9 cellular contexts compared by ENCODE assay signal in genomic region chr3:150599611-150600297, GRCh38. TPM values are rescaled to one million over a fixed set of nuclear protein-coding genes. Genes with fewer than 3 reads are reported as not detected.
DNase-seq lines count a peak whose midpoint lies in the region; TF ChIP-seq lines count a peak whose summit lies in the region.
"Had no signal": no experiment of that assay in that cellular context is flagged by ENCODE, and none has a peak within 500 bp of the region (broad histone marks: within the 10 kb centered on the region; RNA-seq: fewer than 3 reads in every experiment).

No MANE protein-coding gene starts in this region.

- H3K9me3 Mint-ChIP-seq in CD8-positive, alpha-beta memory T cell = no peaks in the 10 kb centered on the region
- peaks cover 8% of the 10 kb centered on the region for H3K9me3 Mint-ChIP-seq in glutamatergic neuron (ENCODE audit: unreplicated experiment)
- H3K9me3 Mint-ChIP-seq: activated naive CD4-positive, alpha-beta T cell treated with anti-CD3 and anti-CD28 coated beads for 36 hours had no signal

- CTCF ChIA-PET in CD8-positive, alpha-beta memory T cell (lab: Charles Lee) = no interaction called here

- no peaks in the 10 kb centered on the region for H3K36me3 ChIP-seq in CD8-positive, alpha-beta memory T cell (ENCODE audit: insufficient read depth, low read length)
- H3K36me3 ChIP-seq in HAP-1 (replicated peaks) (no peaks in the 10 kb centered on the region), suprapubic skin (no peaks in the 10 kb centered on the region)

- H3K27ac ChIP-seq in CD8-positive, alpha-beta memory T cell (ENCODE audit: low read depth, low read length) = peak overlapping the region; percentile 46
- no peak overlapping the region for H3K27ac ChIP-seq in suprapubic skin
- H3K27ac ChIP-seq in substantia nigra (ENCODE audit: low read depth, low read length, poor library complexity, severe bottlenecking) = no peak overlapping the region

- H3K4me3 Mint-ChIP-seq in CD8-positive, alpha-beta memory T cell = peak overlapping the region in 1 of 7 donors; percentile 35
- no peak overlapping the region for H3K4me3 Mint-ChIP-seq in glutamatergic neuron (ENCODE audit: unreplicated experiment)
- H3K4me3 Mint-ChIP-seq: activated naive CD4-positive, alpha-beta T cell treated with anti-CD3 and anti-CD28 coated beads for 36 hours had no signal

- H3K27me3 Mint-ChIP-seq in CD8-positive, alpha-beta memory T cell = peaks cover 0 to 7% of the 10 kb centered on the region in 2 donors
- H3K27me3 Mint-ChIP-seq in glutamatergic neuron (ENCODE audit: unreplicated experiment) = peaks cover 4% of the 10 kb centered on the region

- H3K4me3 ChIP-seq in CD8-positive, alpha-beta memory T cell (ENCODE audit: low read length) = no peak overlapping the region
- H3K4me3 ChIP-seq in HAP-1 = no peak overlapping the region
- H3K4me3 ChIP-seq in suprapubic skin = no peak overlapping the region

- H3K36me3 Mint-ChIP-seq in CD8-positive, alpha-beta memory T cell = peaks cover 3 to 16% (median 11%) of the 10 kb centered on the region in 3 donors
- H3K36me3 Mint-ChIP-seq in glutamatergic neuron (ENCODE audit: unreplicated experiment) = no peaks in the 10 kb centered on the region

- H3K9me3 ChIP-seq in CD8-positive, alpha-beta memory T cell (ENCODE audit: low read length) = no peaks in the 10 kb centered on the region
- H3K9me3 ChIP-seq in HAP-1 (no peaks in the 10 kb centered on the region), suprapubic skin (no peaks in the 10 kb centered on the region)

- no peaks in the 10 kb centered on the region for H3K27me3 ChIP-seq in CD8-positive, alpha-beta memory T cell (ENCODE audit: insufficient read depth, low read length, poor library complexity, severe bottlenecking)
- no peaks in the 10 kb centered on the region for H3K27me3 ChIP-seq in HAP-1 (ENCODE audit: low read depth)
- H3K27me3 ChIP-seq in suprapubic skin = no peaks in the 10 kb centered on the region

- TF ChIP-seq CTCF in glutamatergic neuron (IDR thresholded peaks at IDR 0.05; ENCODE audit: partially characterized antibody, unreplicated experiment) (no peak), suprapubic skin (IDR thresholded peaks at IDR 0.05) (no peak)

- peaks cover 25 to 45% (median 43%) of the 10 kb centered on the region in 3 donors for H3K4me1 Mint-ChIP-seq in CD8-positive, alpha-beta memory T cell
- H3K4me1 Mint-ChIP-seq in glutamatergic neuron (ENCODE audit: low read depth, unreplicated experiment) = peaks cover 20% of the 10 kb centered on the region

- no peak for TF ChIP-seq EP300 in suprapubic skin (IDR thresholded peaks at IDR 0.05)

- DNase-seq in CD8-positive, alpha-beta memory T cell = no peak
- DNase-seq in HAP-1 (ENCODE audit: low spot score in 2 of 2) = peak; percentile 64 to 92
- DNase-seq in RPMI8226 = peak; percentile 76
- DNase-seq in hepatic stellate cell (ENCODE audit: low spot score) = peak; percentile 29
- no peak for DNase-seq in glutamatergic neuron
- DNase-seq in suprapubic skin (ENCODE audit: low spot score in 2 of 2) = no peak
- DNase-seq in midbrain (lab: John Stamatoyannopoulos, UW) = no peak
- DNase-seq in substantia nigra (lab: John Stamatoyannopoulos, UW) = no peak
- DNase-seq: activated naive CD4-positive, alpha-beta T cell treated with anti-CD3 and anti-CD28 coated beads for 36 hours had no signal

- WGBS in suprapubic skin = 71% methylated on average over 4 of the region's 4 CpGs

- no peak for TF ChIP-seq POLR2A in suprapubic skin (IDR thresholded peaks at IDR 0.05)

- POLR2A ChIA-PET in CD8-positive, alpha-beta memory T cell (lab: Charles Lee) = no interaction called here

- H3K27ac Mint-ChIP-seq in CD8-positive, alpha-beta memory T cell = peak overlapping the region in 2 of 8 donors; percentile 2 to 12
- H3K27ac Mint-ChIP-seq in glutamatergic neuron (ENCODE audit: unreplicated experiment) = no peak overlapping the region
- H3K27ac Mint-ChIP-seq: activated naive CD4-positive, alpha-beta T cell treated with anti-CD3 and anti-CD28 coated beads for 36 hours had no signal

- in situ Hi-C loops in HAP-1 (cut with MboI; ENCODE audit: low sequenced_read_pairs) = loop anchor here (5.0 to 10.0 kb wide), 2 partner anchors 52 to 165 kb away; partner anchors contain the start of genes EIF2A, SERP1 and SIAH2

- H3K4me1 ChIP-seq in CD8-positive, alpha-beta memory T cell (ENCODE audit: insufficient read depth, low read length) = peaks cover 16% of the 10 kb centered on the region
- H3K4me1 ChIP-seq in HAP-1 (peaks cover 28% of the 10 kb centered on the region), suprapubic skin (peaks cover 24% of the 10 kb centered on the region)

RNA-seq across cellular contexts. Expression of gene SELENOT, which starts 3.4 kb away (rescaled TPM):
- total RNA-seq in CD8-positive, alpha-beta memory T cell = 100 to 1,000 TPM; 158 to 162 TPM
- 311 TPM for polyA plus RNA-seq in CD8-positive, alpha-beta memory T cell
- total RNA-seq in glutamatergic neuron (ENCODE audit: unreplicated experiment) = 74.0 TPM
- 10 to 100 TPM; 49.2 to 97.2 (median 75.3) TPM for total RNA-seq in suprapubic skin

RNA-seq across cellular contexts. Expression of gene EIF2A, which starts 53.2 kb away (rescaled TPM):
- total RNA-seq in CD8-positive, alpha-beta memory T cell = 100 to 1,000 TPM; 128 to 131 TPM
- polyA plus RNA-seq in CD8-positive, alpha-beta memory T cell = 41.5 TPM
- total RNA-seq in glutamatergic neuron (ENCODE audit: unreplicated experiment) (72.3 TPM), suprapubic skin (100 to 1,000 TPM; 149 to 222 (median 194) TPM)

RNA-seq across cellular contexts. Expression of gene SERP1, which starts 53.5 kb away (rescaled TPM):
- total RNA-seq in CD8-positive, alpha-beta memory T cell = 100 to 1,000 TPM; 127 to 135 TPM
- polyA plus RNA-seq in CD8-positive, alpha-beta memory T cell = 156 TPM
- total RNA-seq in glutamatergic neuron (ENCODE audit: unreplicated experiment) (45.2 TPM), suprapubic skin (100 to 1,000 TPM in 3 of 4 donors, 10 to 100 TPM in 1; 84.2 to 149 (median 120) TPM)

Comparison
In these comparisons a context has a peak if more than half of its experiments do, and no peak if none do; other contexts are left out.
1. DNase-seq: peak in HAP-1 (2 of 2), RPMI8226 (single experiment) and hepatic stellate cell (single experiment); none in CD8-positive, alpha-beta memory T cell (0 of 5), glutamatergic neuron (single experiment), suprapubic skin (0 of 2), midbrain (single experiment) and substantia nigra (0 of 49).